In the genomic region with DNA sequence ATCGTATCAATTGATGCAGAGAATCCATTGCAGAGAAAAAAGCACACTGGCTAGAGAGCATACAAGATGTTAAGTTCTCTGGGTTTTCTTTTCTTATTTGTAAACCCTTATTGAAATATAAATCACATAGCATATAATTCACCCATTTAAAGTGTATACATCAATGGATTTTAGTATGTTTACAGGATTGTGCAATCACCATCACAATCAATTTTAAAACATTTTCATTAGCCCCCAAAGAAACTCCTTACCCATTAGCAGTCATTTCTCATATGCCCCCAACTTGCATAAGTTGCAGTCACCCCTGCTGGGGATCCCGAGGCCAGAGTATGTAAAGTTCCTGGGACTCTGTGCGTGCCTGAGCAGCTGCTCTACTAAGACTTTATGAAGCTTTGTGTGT, we compare ENCODE assay signal across 27 cellular contexts.
"Had no signal": no experiment of that assay in that cellular context is flagged by ENCODE, and none has a peak within 500 bp of the region (broad histone marks: within the 10 kb centered on the region; RNA-seq: fewer than 3 reads in every experiment).

No MANE protein-coding gene starts in this region.

- H3K4me1 ChIP-seq: neural progenitor cell, parathyroid adenoma, psoas muscle, spleen, suprapubic skin, testis, tibial artery, transverse colon, upper lobe of right lung, uterus had no signal

- H3K9ac ChIP-seq: neural progenitor cell, parathyroid adenoma had no signal

- H3K27ac ChIP-seq: neural progenitor cell, ovary, parathyroid adenoma, psoas muscle, skin epidermis, spleen, suprapubic skin, testis, tibial artery, transverse colon, upper lobe of right lung, uterus had no signal

- H3K4me3 ChIP-seq: neural progenitor cell, ovary, psoas muscle, skin epidermis, smooth muscle cell, spleen, suprapubic skin, testis, tibial artery, transverse colon, upper lobe of right lung, uterus had no signal

- H3K27me3 ChIP-seq: neural progenitor cell, ovary, suprapubic skin, testis, tibial artery, transverse colon, upper lobe of right lung, uterus had no signal

- H2AFZ ChIP-seq: neural progenitor cell, parathyroid adenoma had no signal

- H3K9me3 ChIP-seq: ovary, psoas muscle, spleen, suprapubic skin, testis, tibial artery, transverse colon, upper lobe of right lung, uterus had no signal

- H3K4me2 ChIP-seq: neural progenitor cell, smooth muscle cell had no signal

- H3K36me3 ChIP-seq: neural progenitor cell, ovary, spleen, suprapubic skin, tibial artery, transverse colon, upper lobe of right lung, uterus had no signal

- H3K79me2 ChIP-seq: parathyroid adenoma had no signal

- ATAC-seq: natural killer cell; psoas muscle; right cardiac atrium; sciatic nerve; stimulated activated memory B cell treated with anti-CD40 and anti-IgM and Interleukin-4, amounts not matched to agents 10 μg/mL and 1 μg/mL and 100 μg/mL, for 72 hours; stimulated activated naive CD8-positive, alpha-beta T cell treated with anti-CD3 and anti-CD28 coated beads, Interleukin-15, amount 100 ng/mL, for 72 hours; stimulated activated naive CD8-positive, alpha-beta T cell treated with anti-CD3 and anti-CD28 coated beads, Interleukin-15, Interleukin-2, amounts not matched to agents 100 U/mL and 50 U/mL, for 24 hours; upper lobe of right lung had no signal

- DNase-seq: natural killer cell; occipital lobe; ovary; psoas muscle; right cardiac atrium; spleen; stimulated activated CD4-positive, alpha-beta T cell treated with anti-CD3 and anti-CD28 coated beads, Interleukin-12 subunit alpha, Interleukin-12 subunit beta, amount 100 ng/mL, for 4 hours; stimulated activated CD4-positive, alpha-beta T cell treated with anti-CD3 and anti-CD28 coated beads, Interleukin-1b, Interleukin-23, amount 100 ng/mL, for 48 hours; stimulated activated CD4-positive, alpha-beta T cell treated with anti-CD3 and anti-CD28 coated beads, Interleukin-4, amount 100 ng/mL, for 1 hour; stimulated activated CD4-positive, alpha-beta T cell treated with anti-CD3 and anti-CD28 coated beads, Interleukin-4, amount 100 ng/mL, for 4 hours; stimulated activated CD8-positive, alpha-beta memory T cell treated with anti-CD3 and anti-CD28 coated beads, Interleukin-4, amount 100 ng/mL, for 48 hours; stimulated activated naive CD4-positive, alpha-beta T cell; stimulated activated naive CD8-positive, alpha-beta T cell treated with anti-CD3 and anti-CD28 coated beads, Interleukin-15, amount 100 ng/mL, for 72 hours; stimulated activated naive CD8-positive, alpha-beta T cell treated with anti-CD3 and anti-CD28 coated beads, Interleukin-15, Interleukin-2, amounts not matched to agents 100 U/mL and 50 U/mL, for 24 hours; substantia nigra; testis; tibial artery; transverse colon; upper lobe of right lung; uterus had no signal
